In genomic region chr3:31176045-31176444, GRCh38 we compare ENCODE assay signal across 34 cellular contexts.
"Had no signal": no experiment of that assay in that cellular context is flagged by ENCODE, and none has a peak within 500 bp of the region (broad histone marks: within the 10 kb centered on the region; RNA-seq: fewer than 3 reads in every experiment).

No MANE protein-coding gene starts in this region.

- H3K4me1 ChIP-seq: adrenal gland, body of pancreas, breast epithelium had no signal

- FAIRE-seq: astrocyte, bronchial epithelial cell had no signal

- DNase-seq: activated effector memory CD4-positive, alpha-beta T cell treated with anti-CD3 and anti-CD28 coated beads, Interleukin-2, amount 50 U/mL, for 16 hours; activated effector memory CD4-positive, alpha-beta T cell treated with Interleukin-2 at 50 U/mL for 16 hours; activated gamma-delta T cell; activated gamma-delta T cell treated with Interleukin-2 at 50 U/mL for 16 hours; activated naive CD4-positive, alpha-beta T cell; activated naive CD4-positive, alpha-beta T cell treated with anti-CD3 and anti-CD28 coated beads for 36 hours; activated naive CD4-positive, alpha-beta T cell treated with anti-CD3 and anti-CD28 coated beads, Interleukin-2, amount 10 ng/mL, durations not matched to agents 7 days and 5 days; activated naive CD4-positive, alpha-beta T cell treated with anti-CD3 and anti-CD28 coated beads, Interleukin-2, amount 50 U/mL, for 16 hours; activated naive CD4-positive, alpha-beta T cell treated with Interleukin-2 at 50 U/mL for 16 hours; activated naive CD8-positive, alpha-beta T cell treated with anti-CD3 and anti-CD28 coated beads for 36 hours; activated naive CD8-positive, alpha-beta T cell treated with anti-CD3 and anti-CD28 coated beads, Interleukin-2, amount 10 ng/mL, durations not matched to agents 7 days and 5 days; activated naive CD8-positive, alpha-beta T cell treated with anti-CD3 and anti-CD28 coated beads, Interleukin-2, amount 50 U/mL, for 24 hours; activated T-cell treated with anti-CD3 and anti-CD28 coated beads, Interleukin-2, amount 50 U/mL, for 1 hour; activated T-cell treated with anti-CD3 and anti-CD28 coated beads, Interleukin-2, amount 50 U/mL, for 24 hours; activated T-cell treated with anti-CD3 and anti-CD28 coated beads, Interleukin-2, amount 50 U/mL, for 4 hours; activated T-cell treated with anti-CD3 and anti-CD28 coated beads, Interleukin-2, amount 50 U/mL, for 48 hours; activated T-cell treated with anti-CD3 and anti-CD28 coated beads, Interleukin-2, amount 50 U/mL, for 72 hours; adrenal gland; amniotic stem cell; amygdala; anterior cingulate cortex; aorta; body of pancreas; brain microvascular endothelial cell; caudate nucleus; central memory CD4-positive, alpha-beta T cell; cerebellar nuclear complex had no signal

- H3K36me3 ChIP-seq: adrenal gland, ascending aorta, brain microvascular endothelial cell, breast epithelium, cardiac muscle cell had no signal

- ATAC-seq: activated naive CD4-positive, alpha-beta T cell treated with anti-CD3 and anti-CD28 coated beads, Interleukin-2, amount 50 U/mL, for 72 hours; activated naive CD8-positive, alpha-beta T cell treated with anti-CD3 and anti-CD28 coated beads, Interleukin-2, amount 50 U/mL, for 24 hours; activated T-cell treated with anti-CD3 and anti-CD28 coated beads, Interleukin-2, amount 50 U/mL, for 4 hours; activated T-cell treated with anti-CD3 and anti-CD28 coated beads, Interleukin-2, amount 50 U/mL, for 72 hours; activated T-helper 17 cell treated with anti-CD3 and anti-CD28 coated beads, Interleukin-2, amount 50 U/mL, for 72 hours; body of pancreas had no signal

- H3K4me3 ChIP-seq: adrenal gland, ascending aorta, body of pancreas, breast epithelium, cardiac muscle cell had no signal

- H3K9me3 ChIP-seq: adrenal gland, ascending aorta, body of pancreas, breast epithelium had no signal

- H3K27ac ChIP-seq: adrenal gland, ascending aorta, body of pancreas, brain microvascular endothelial cell, breast epithelium, cardiac muscle cell had no signal

- H3K27me3 ChIP-seq: adrenal gland, ascending aorta, body of pancreas, brain microvascular endothelial cell, breast epithelium, cardiac muscle cell had no signal
